In the genomic region with DNA sequence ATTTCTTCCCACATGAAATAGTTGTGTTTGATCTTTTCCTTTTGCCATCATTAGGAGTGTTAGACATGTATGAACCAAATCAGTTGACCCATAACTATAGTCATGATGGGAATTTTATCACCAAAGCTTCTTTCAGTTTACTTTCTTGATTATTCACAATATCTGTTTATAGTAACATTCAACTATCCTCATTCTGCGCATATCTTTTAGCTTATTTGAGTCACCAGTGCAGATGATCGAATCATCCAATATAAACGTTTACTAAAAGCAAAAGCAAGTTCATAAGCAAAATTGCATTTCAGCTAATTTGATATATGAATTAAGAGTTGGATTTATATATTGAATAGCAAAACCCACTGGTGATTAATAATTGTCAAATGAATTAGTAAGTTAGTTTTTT, we compare ENCODE assay signal across 6 cellular contexts.
"Had no signal": no experiment of that assay in that cellular context is flagged by ENCODE, and none has a peak within 500 bp of the region (broad histone marks: within the 10 kb centered on the region; RNA-seq: fewer than 3 reads in every experiment).

No MANE protein-coding gene starts in this region.

- ATAC-seq: K562 had no signal

- DNase-seq: KBM-7, KG1 had no signal

- H3K4me3 ChIP-seq: K562 had no signal

- H3K9ac ChIP-seq: KMS-11 had no signal

- H3K27ac ChIP-seq: HL-60, KMS-11 had no signal

- FAIRE-seq: HTR-8/SVneo, K562 had no signal

- H3K4me2 ChIP-seq: KMS-11 had no signal
